In the genomic region with DNA sequence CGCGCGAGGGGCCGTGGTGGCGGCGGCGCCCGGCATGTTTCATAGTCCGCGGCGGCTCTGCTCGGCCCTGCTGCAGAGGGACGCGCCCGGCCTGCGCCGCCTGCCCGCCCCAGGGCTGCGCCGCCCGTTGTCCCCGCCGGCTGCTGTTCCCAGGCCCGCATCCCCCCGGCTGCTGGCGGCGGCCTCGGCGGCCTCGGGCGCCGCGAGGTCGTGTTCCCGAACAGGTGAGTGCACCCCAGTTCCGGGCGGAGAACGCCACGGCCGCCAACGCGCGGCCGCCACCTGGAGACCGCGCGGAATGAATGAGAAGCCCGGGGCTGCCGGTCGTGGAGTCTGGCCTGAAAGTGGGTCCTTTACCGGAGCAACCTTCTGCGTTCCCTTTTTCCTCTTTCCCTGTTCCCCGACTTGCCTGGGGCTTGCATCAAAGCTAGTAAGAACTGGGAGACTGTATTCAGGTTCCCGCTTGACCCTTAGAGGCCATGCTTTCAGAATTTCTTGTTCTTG, we compare ENCODE assay signal across 1 cellular context.
TF ChIP-seq lines count a peak whose summit lies in the region.

No MANE protein-coding gene starts in this region.

TF ChIP-seq in HepG2, 621 proteins besides CTCF, POLR2A, EP300 and RAD21 (continued from another document and continues in another):
- TF ChIP-seq KAT7 (CRISPR knock-in tag; IDR thresholded peaks at IDR 0.05; ENCODE audit: borderline replicate concordance) (0 out of 2 replicates have a peak, but pooled peaks have one; percentile 6), ARHGAP35 (CRISPR knock-in tag; IDR thresholded peaks at IDR 0.05; ENCODE audit: borderline replicate concordance) (no peak), RBFOX2 (IDR thresholded peaks at IDR 0.05; ENCODE audit: low read depth, low read length) (peak; percentile 80), TAF1 (CRISPR knock-in tag; IDR thresholded peaks at IDR 0.05) (no peak), PPARG (CRISPR knock-in tag; conservative IDR thresholded peaks at IDR 0.05) (no peak), KDM5B (CRISPR knock-in tag; IDR thresholded peaks at IDR 0.05; ENCODE audit: borderline replicate concordance) (no peak), CBFB (CRISPR knock-in tag; IDR thresholded peaks at IDR 0.05) (no peak), GFI1 (CRISPR knock-in tag; IDR thresholded peaks at IDR 0.05; ENCODE audit: borderline replicate concordance) (0 out of 2 replicates have a peak, but pooled peaks have one; percentile 0), ZNF33A (CRISPR knock-in tag; IDR thresholded peaks at IDR 0.05; ENCODE audit: borderline replicate concordance) (no peak), ZNF670 (CRISPR knock-in tag; IDR thresholded peaks at IDR 0.05; ENCODE audit: borderline replicate concordance) (no peak; the same call in 1 of the 2 replicates), AGO2 (optimal IDR thresholded peaks at IDR 0.05; ENCODE audit: low read depth, low read length) (peak; percentile 70), ZSCAN25 (CRISPR knock-in tag; IDR thresholded peaks at IDR 0.05) (no peak), SMYD3 (CRISPR knock-in tag; IDR thresholded peaks at IDR 0.05) (no peak), ZNF567 (CRISPR knock-in tag; IDR thresholded peaks at IDR 0.05; ENCODE audit: borderline replicate concordance) (no peak), SP5 (CRISPR knock-in tag; IDR thresholded peaks at IDR 0.05; ENCODE audit: borderline replicate concordance, low read depth) (no peak), SIN3A (IDR thresholded peaks at IDR 0.05; ENCODE audit: borderline replicate concordance, low read depth, low read length) (no peak), ZNF816 (CRISPR knock-in tag; IDR thresholded peaks at IDR 0.05; ENCODE audit: borderline replicate concordance) (no peak), FLYWCH1 (CRISPR knock-in tag; IDR thresholded peaks at IDR 0.05) (no peak), RBM22 (optimal IDR thresholded peaks at IDR 0.05; ENCODE audit: low read length) (no peak), TEAD3 (CRISPR knock-in tag; optimal IDR thresholded peaks at IDR 0.05; ENCODE audit: borderline replicate concordance) (no peak), ZNF549 (CRISPR knock-in tag; IDR thresholded peaks at IDR 0.05) (no peak), SATB2 (CRISPR knock-in tag; IDR thresholded peaks at IDR 0.05) (no peak), ZFP82 (CRISPR knock-in tag; IDR thresholded peaks at IDR 0.05; ENCODE audit: borderline replicate concordance) (peak; percentile 55; the same call in 1 of the 2 replicates), ZNF678 (CRISPR knock-in tag; IDR thresholded peaks at IDR 0.05) (0 out of 2 replicates have a peak, but pooled peaks have one; percentile 13), GZF1 (CRISPR knock-in tag; IDR thresholded peaks at IDR 0.05) (no peak), ZNF496 (CRISPR knock-in tag; IDR thresholded peaks at IDR 0.05; ENCODE audit: insufficient replicate concordance) (no peak), GATAD2A (CRISPR knock-in tag; IDR thresholded peaks at IDR 0.05) (no peak), ZNF136 (CRISPR knock-in tag; IDR thresholded peaks at IDR 0.05; ENCODE audit: low read depth) (no peak), ZNF383 (CRISPR knock-in tag; IDR thresholded peaks at IDR 0.05; ENCODE audit: borderline replicate concordance) (no peak), ZNF296 (CRISPR knock-in tag; conservative IDR thresholded peaks at IDR 0.05) (no peak), SALL2 (CRISPR knock-in tag; IDR thresholded peaks at IDR 0.05) (peak; percentile 6; the same call in 1 of the 2 replicates), RBAK (CRISPR knock-in tag; IDR thresholded peaks at IDR 0.05) (no peak), DNMT1 (CRISPR knock-in tag; IDR thresholded peaks at IDR 0.05) (no peak), SP4 (CRISPR knock-in tag; IDR thresholded peaks at IDR 0.05) (no peak), RORA (CRISPR knock-in tag; IDR thresholded peaks at IDR 0.05) (no peak), ARNT2 (CRISPR knock-in tag; IDR thresholded peaks at IDR 0.05; ENCODE audit: low read depth) (peak; percentile 68; the same call in 1 of the 2 replicates), TOPORS (CRISPR knock-in tag; IDR thresholded peaks at IDR 0.05) (no peak), ZNF703 (CRISPR knock-in tag; IDR thresholded peaks at IDR 0.05; ENCODE audit: borderline replicate concordance) (peak; percentile 52; the same call in 1 of the 2 replicates), ZNF616 (CRISPR knock-in tag; IDR thresholded peaks at IDR 0.05; ENCODE audit: low read depth) (0 out of 2 replicates have a peak, but pooled peaks have one; percentile 14)
- TF ChIP-seq, protein P1, sequence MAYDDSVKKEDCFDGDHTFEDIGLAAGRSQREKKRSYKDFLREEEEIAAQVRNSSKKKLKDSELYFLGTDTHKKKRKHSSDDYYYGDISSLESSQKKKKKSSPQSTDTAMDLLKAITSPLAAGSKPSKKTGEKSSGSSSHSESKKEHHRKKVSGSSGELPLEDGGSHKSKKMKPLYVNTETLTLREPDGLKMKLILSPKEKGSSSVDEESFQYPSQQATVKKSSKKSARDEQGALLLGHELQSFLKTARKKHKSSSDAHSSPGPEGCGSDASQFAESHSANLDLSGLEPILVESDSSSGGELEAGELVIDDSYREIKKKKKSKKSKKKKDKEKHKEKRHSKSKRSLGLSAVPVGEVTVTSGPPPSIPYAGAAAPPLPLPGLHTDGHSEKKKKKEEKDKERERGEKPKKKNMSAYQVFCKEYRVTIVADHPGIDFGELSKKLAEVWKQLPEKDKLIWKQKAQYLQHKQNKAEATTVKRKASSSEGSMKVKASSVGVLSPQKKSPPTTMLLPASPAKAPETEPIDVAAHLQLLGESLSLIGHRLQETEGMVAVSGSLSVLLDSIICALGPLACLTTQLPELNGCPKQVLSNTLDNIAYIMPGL (CRISPR knock-in tag; IDR thresholded peaks at IDR 0.05; ENCODE audit: borderline replicate concordance in 1 of 2, low read depth in 1 of 2): 0 out of 4 replicates have a peak, but pooled peaks of 1 of the 2 experiments have one; percentile 16
- TF ChIP-seq, protein P2, sequence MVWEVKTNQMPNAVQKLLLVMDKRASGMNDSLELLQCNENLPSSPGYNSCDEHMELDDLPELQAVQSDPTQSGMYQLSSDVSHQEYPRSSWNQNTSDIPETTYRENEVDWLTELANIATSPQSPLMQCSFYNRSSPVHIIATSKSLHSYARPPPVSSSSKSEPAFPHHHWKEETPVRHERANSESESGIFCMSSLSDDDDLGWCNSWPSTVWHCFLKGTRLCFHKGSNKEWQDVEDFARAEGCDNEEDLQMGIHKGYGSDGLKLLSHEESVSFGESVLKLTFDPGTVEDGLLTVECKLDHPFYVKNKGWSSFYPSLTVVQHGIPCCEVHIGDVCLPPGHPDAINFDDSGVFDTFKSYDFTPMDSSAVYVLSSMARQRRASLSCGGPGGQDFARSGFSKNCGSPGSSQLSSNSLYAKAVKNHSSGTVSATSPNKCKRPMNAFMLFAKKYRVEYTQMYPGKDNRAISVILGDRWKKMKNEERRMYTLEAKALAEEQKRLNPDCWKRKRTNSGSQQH (CRISPR knock-in tag; IDR thresholded peaks at IDR 0.05; ENCODE audit: low read depth): no peak
- TF ChIP-seq, protein P3, sequence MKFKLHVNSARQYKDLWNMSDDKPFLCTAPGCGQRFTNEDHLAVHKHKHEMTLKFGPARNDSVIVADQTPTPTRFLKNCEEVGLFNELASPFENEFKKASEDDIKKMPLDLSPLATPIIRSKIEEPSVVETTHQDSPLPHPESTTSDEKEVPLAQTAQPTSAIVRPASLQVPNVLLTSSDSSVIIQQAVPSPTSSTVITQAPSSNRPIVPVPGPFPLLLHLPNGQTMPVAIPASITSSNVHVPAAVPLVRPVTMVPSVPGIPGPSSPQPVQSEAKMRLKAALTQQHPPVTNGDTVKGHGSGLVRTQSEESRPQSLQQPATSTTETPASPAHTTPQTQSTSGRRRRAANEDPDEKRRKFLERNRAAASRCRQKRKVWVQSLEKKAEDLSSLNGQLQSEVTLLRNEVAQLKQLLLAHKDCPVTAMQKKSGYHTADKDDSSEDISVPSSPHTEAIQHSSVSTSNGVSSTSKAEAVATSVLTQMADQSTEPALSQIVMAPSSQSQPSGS (CRISPR knock-in tag; IDR thresholded peaks at IDR 0.05): no peak
- TF ChIP-seq, protein P4, sequence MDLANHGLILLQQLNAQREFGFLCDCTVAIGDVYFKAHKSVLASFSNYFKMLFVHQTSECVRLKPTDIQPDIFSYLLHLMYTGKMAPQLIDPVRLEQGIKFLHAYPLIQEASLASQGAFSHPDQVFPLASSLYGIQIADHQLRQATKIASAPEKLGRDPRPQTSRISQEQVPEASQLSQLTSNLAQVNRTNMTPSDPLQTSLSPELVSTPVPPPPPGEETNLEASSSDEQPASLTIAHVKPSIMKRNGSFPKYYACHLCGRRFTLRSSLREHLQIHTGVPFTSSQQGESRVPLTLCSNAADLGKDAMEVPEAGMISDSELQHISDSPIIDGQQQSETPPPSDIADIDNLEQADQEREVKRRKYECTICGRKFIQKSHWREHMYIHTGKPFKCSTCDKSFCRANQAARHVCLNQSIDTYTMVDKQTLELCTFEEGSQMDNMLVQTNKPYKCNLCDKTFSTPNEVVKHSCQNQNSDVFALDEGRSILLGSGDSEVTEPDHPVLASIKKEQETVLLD (CRISPR knock-in tag; IDR thresholded peaks at IDR 0.05; ENCODE audit: low read depth): peak; percentile 12; the same call in 1 of the 2 replicates
- TF ChIP-seq, protein P5, sequence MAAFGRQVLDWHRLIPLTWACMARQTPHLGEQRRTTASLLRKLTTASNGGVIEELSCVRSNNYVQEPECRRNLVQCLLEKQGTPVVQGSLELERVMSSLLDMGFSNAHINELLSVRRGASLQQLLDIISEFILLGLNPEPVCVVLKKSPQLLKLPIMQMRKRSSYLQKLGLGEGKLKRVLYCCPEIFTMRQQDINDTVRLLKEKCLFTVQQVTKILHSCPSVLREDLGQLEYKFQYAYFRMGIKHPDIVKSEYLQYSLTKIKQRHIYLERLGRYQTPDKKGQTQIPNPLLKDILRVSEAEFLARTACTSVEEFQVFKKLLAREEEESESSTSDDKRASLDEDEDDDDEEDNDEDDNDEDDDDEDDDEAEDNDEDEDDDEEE (CRISPR knock-in tag; IDR thresholded peaks at IDR 0.05): 0 out of 2 replicates have a peak, but pooled peaks have one; percentile 46
- TF ChIP-seq, protein P6, sequence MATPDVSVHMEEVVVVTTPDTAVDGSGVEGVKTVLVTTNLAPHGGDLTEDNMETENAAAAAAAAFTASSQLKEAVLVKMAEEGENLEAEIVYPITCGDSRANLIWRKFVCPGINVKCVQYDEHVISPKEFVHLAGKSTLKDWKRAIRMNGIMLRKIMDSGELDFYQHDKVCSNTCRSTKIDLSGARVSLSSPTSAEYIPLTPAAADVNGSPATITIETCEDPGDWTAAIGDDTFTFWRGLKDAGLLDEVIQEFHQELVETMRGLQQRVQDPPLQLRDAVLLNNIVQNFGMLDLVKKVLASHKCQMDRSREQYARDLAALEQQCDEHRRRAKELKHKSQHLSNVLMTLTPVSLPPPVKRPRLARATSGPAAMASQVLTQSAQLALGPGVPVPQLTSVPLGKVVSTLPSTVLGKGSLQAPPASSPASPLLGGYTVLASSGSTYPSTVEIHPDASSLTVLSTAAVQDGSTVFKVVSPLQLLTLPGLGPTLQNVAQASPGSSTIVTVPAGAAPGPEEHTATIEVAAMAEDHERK (CRISPR knock-in tag; IDR thresholded peaks at IDR 0.05; ENCODE audit: low read depth): no peak
- TF ChIP-seq, protein P7, sequence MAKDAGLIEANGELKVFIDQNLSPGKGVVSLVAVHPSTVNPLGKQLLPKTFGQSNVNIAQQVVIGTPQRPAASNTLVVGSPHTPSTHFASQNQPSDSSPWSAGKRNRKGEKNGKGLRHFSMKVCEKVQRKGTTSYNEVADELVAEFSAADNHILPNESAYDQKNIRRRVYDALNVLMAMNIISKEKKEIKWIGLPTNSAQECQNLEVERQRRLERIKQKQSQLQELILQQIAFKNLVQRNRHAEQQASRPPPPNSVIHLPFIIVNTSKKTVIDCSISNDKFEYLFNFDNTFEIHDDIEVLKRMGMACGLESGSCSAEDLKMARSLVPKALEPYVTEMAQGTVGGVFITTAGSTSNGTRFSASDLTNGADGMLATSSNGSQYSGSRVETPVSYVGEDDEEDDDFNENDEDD (CRISPR knock-in tag; IDR thresholded peaks at IDR 0.05; ENCODE audit: borderline replicate concordance): no peak
- TF ChIP-seq, protein P8, sequence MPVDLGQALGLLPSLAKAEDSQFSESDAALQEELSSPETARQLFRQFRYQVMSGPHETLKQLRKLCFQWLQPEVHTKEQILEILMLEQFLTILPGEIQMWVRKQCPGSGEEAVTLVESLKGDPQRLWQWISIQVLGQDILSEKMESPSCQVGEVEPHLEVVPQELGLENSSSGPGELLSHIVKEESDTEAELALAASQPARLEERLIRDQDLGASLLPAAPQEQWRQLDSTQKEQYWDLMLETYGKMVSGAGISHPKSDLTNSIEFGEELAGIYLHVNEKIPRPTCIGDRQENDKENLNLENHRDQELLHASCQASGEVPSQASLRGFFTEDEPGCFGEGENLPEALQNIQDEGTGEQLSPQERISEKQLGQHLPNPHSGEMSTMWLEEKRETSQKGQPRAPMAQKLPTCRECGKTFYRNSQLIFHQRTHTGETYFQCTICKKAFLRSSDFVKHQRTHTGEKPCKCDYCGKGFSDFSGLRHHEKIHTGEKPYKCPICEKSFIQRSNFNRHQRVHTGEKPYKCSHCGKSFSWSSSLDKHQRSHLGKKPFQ (CRISPR knock-in tag; IDR thresholded peaks at IDR 0.05; ENCODE audit: insufficient replicate concordance): peak; percentile 65
- TF ChIP-seq, protein P9, sequence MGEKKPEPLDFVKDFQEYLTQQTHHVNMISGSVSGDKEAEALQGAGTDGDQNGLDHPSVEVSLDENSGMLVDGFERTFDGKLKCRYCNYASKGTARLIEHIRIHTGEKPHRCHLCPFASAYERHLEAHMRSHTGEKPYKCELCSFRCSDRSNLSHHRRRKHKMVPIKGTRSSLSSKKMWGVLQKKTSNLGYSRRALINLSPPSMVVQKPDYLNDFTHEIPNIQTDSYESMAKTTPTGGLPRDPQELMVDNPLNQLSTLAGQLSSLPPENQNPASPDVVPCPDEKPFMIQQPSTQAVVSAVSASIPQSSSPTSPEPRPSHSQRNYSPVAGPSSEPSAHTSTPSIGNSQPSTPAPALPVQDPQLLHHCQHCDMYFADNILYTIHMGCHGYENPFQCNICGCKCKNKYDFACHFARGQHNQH (CRISPR knock-in tag; IDR thresholded peaks at IDR 0.05): no peak
- TF ChIP-seq, protein P10, sequence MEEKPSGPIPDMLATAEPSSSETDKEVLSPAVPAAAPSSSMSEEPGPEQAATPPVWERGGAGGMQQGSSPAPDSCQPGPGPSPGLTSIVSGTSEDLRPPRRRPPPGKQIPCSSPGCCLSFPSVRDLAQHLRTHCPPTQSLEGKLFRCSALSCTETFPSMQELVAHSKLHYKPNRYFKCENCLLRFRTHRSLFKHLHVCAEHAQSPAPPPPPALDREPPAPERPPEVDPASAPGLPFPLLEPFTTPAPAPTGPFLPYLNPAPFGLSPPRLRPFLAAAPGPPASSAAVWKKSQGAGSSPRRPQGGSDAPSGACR (CRISPR knock-in tag; IDR thresholded peaks at IDR 0.05): no peak
